Comparison of ENCODE assay signal across 8 cellular contexts in the genomic region with DNA sequence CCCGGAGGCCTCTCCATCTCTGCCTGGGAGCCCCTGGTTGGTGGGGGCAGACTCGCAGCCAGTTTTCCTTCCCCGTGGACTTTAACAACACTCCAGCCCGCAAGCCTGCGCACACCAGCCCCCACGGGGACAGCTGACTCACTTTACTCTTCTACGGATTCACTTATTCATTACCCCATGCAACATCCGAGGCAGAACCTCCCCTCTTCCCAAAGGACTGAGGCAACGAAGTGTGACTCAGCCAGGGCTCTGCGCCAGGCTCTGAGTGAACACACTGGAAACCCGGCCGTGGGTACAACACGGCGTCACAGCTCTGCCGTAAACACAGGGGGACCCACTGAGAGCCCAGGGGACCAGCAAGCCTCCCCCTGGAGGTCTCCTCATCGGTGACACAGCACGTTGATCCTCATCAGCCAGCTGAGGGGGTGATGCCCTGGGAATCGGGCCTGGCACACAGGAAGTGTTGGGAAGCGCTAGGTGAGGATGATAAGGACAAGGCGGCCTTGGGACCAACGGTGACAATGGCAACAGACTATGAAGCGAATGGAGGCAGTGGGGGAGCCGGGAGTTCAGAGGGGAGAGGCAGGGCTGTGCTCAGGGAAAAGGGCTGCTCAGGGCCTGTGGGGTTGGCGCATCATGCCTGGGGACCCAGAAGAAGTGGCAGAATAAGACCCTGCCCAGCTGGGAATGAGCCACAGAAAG. TPM values are rescaled to one million over a fixed set of nuclear protein-coding genes. Genes with fewer than 3 reads are reported as not detected.
A peak's percentile ranks its signal among the peaks of the same experiment; 100 is the strongest.
DNase-seq lines count a peak whose midpoint lies in the region; ATAC-seq, FAIRE-seq and TF ChIP-seq lines count a peak whose summit lies in the region.

No MANE protein-coding gene starts in this region.

- H3K4me1 ChIP-seq in BLaER1 (peaks cover 93% of the 10 kb centered on the region), pancreas (no peaks in the 10 kb centered on the region)

- WGBS in pancreas, 2 donors: 76 to 78% methylated on average over 24 of the region's 24 CpGs

- H3K36me3 ChIP-seq in BLaER1 (no peaks in the 10 kb centered on the region), pancreas (no peaks in the 10 kb centered on the region)

- no peaks in the 10 kb centered on the region for H3K9me3 Mint-ChIP-seq in activated T-cell treated with anti-CD3 and anti-CD28 coated beads, Interleukin-2, amount 50 U/mL, for 24 hours

- H3K9me3 ChIP-seq in BLaER1 (no peaks in the 10 kb centered on the region), pancreas (no peaks in the 10 kb centered on the region)

- FAIRE-seq in pancreas (lab: Jason Lieb, UNC): no peak

- TF ChIP-seq CTCF in fibroblast of villous mesenchyme (IDR thresholded peaks at IDR 0.05; ENCODE audit: insufficient read depth, low read depth, low read length) (no peak), pancreas (IDR thresholded peaks at IDR 0.05) (no peak)

- ATAC-seq in pancreas: peak in 3 of 4 donors; percentile 38 to 58 (median 55)

- H4K20me1 ChIP-seq in BLaER1: no peaks in the 10 kb centered on the region

- H3K4me1 Mint-ChIP-seq in activated T-cell treated with anti-CD3 and anti-CD28 coated beads, Interleukin-2, amount 50 U/mL, for 24 hours (ENCODE audit: low read depth): peaks cover 93% of the 10 kb centered on the region

- H3K4me3 Mint-ChIP-seq in activated T-cell treated with anti-CD3 and anti-CD28 coated beads, Interleukin-2, amount 50 U/mL, for 24 hours: peak overlapping the region; percentile 53

- H3K27me3 Mint-ChIP-seq in activated T-cell treated with anti-CD3 and anti-CD28 coated beads, Interleukin-2, amount 50 U/mL, for 24 hours: no peaks in the 10 kb centered on the region

- H3K27ac Mint-ChIP-seq in activated T-cell treated with anti-CD3 and anti-CD28 coated beads, Interleukin-2, amount 50 U/mL, for 24 hours: peak overlapping the region; percentile 95

- peak overlapping the region; percentile 75 for H3K27ac ChIP-seq in BLaER1
- peak overlapping the region in 1 of 4 donors; percentile 44 for H3K27ac ChIP-seq in pancreas

- H3K4me3 ChIP-seq in BLaER1 (peak overlapping the region; percentile 45), fibroblast of villous mesenchyme (ENCODE audit: low read depth, low read length) (peak overlapping the region; percentile 26), pancreas (no peak overlapping the region)

- peak; percentile 99 for DNase-seq in M059J (ENCODE audit: low read depth)
- peak; percentile 43 for DNase-seq in activated T-cell treated with anti-CD3 and anti-CD28 coated beads, Interleukin-2, amount 50 U/mL, for 24 hours
- peak; percentile 97 for DNase-seq in fibroblast of villous mesenchyme (ENCODE audit: low read depth)
- DNase-seq in pancreas: peak in 3 of 6 donors; percentile 23 to 55 (median 45)
- DNase-seq in putamen (ENCODE audit: low spot score): no peak
- no peak for DNase-seq in OCI-M2 (lab: John Stamatoyannopoulos, UW; ENCODE audit: unreplicated experiment)
- DNase-seq in NCI-H1105 (lab: John Stamatoyannopoulos, UW): no peak

- H3K27me3 ChIP-seq in BLaER1: no peaks in the 10 kb centered on the region
- no peaks in the 10 kb centered on the region for H3K27me3 ChIP-seq in pancreas

- peak overlapping the region; percentile 58; the same call in 1 of the 2 replicates for H3K9ac ChIP-seq in BLaER1

- peak overlapping the region; percentile 80 for H3K4me2 ChIP-seq in BLaER1

- peaks cover 60% of the 10 kb centered on the region for H3K36me3 Mint-ChIP-seq in activated T-cell treated with anti-CD3 and anti-CD28 coated beads, Interleukin-2, amount 50 U/mL, for 24 hours (ENCODE audit: low read depth)

- intact Hi-C loops in pancreas (cut with DNase I): no loop called here

RNA-seq across cellular contexts. Expression of gene COTL1, which starts 14.6 kb away (rescaled TPM):
- total RNA-seq in M059J (2014; rRNA removed; shearing (Covaris generic)): 270 and 331 TPM in 2 replicates
- total RNA-seq in fibroblast of villous mesenchyme (265 and 310 TPM in 2 replicates), pancreas (10 to 100 TPM in 5 of 6 donors, 1 to 10 TPM in 1; 6.8 to 44.3 (median 19.1) TPM)
- polyA plus RNA-seq in pancreas: 10 to 100 TPM; 14.8 to 23.3 TPM

RNA-seq across cellular contexts. Expression of gene KLHL36, which starts 45.0 kb away (rescaled TPM):
- total RNA-seq in M059J (2014; rRNA removed; shearing (Covaris generic)): 23.5 and 39.6 TPM in 2 replicates
- total RNA-seq in fibroblast of villous mesenchyme: 66.7 and 71.7 TPM in 2 replicates
- 10 to 100 TPM; 24.6 to 41.5 (median 27.4) TPM for total RNA-seq in pancreas
- 10 to 100 TPM; 18.1 to 18.7 TPM for polyA plus RNA-seq in pancreas

Comparison
In these comparisons a context has a peak if more than half of its experiments do, and no peak if none do; other contexts are left out.
1. H3K4me3 ChIP-seq: peak in BLaER1 (single experiment) and fibroblast of villous mesenchyme (single experiment); none in pancreas (0 of 4).
2. DNase-seq: peak in M059J (single experiment), activated T-cell treated with anti-CD3 and anti-CD28 coated beads, Interleukin-2, amount 50 U/mL, for 24 hours (single experiment) and fibroblast of villous mesenchyme (single experiment); none in putamen (single experiment), OCI-M2 (single experiment) and NCI-H1105 (single experiment).